ENCODE assay signal across 1 cellular context in the genomic region with DNA sequence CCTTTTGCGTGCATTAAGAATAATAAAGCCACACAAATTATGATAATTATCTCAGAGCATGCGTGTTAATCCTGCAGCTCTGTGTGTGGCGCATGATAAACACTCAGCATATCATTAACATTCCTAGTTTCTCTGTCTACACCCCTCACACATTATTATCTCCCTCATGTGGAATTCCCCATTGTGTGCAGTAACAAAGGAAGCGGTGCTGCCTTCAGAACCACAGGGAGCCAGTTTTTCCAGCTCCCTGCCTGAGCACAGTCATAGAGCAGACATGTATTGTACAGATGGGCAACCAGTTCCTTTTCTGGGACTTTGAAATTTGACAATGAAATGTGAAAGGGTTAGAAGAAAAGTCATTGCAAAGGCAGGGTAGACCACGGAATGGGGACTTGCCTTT.
TF ChIP-seq lines count a peak whose summit lies in the region.

No MANE protein-coding gene starts in this region.

TF ChIP-seq in GM23338, 12 proteins besides CTCF, POLR2A, EP300 and RAD21 (continued from another document):
- TF ChIP-seq, protein P1, sequence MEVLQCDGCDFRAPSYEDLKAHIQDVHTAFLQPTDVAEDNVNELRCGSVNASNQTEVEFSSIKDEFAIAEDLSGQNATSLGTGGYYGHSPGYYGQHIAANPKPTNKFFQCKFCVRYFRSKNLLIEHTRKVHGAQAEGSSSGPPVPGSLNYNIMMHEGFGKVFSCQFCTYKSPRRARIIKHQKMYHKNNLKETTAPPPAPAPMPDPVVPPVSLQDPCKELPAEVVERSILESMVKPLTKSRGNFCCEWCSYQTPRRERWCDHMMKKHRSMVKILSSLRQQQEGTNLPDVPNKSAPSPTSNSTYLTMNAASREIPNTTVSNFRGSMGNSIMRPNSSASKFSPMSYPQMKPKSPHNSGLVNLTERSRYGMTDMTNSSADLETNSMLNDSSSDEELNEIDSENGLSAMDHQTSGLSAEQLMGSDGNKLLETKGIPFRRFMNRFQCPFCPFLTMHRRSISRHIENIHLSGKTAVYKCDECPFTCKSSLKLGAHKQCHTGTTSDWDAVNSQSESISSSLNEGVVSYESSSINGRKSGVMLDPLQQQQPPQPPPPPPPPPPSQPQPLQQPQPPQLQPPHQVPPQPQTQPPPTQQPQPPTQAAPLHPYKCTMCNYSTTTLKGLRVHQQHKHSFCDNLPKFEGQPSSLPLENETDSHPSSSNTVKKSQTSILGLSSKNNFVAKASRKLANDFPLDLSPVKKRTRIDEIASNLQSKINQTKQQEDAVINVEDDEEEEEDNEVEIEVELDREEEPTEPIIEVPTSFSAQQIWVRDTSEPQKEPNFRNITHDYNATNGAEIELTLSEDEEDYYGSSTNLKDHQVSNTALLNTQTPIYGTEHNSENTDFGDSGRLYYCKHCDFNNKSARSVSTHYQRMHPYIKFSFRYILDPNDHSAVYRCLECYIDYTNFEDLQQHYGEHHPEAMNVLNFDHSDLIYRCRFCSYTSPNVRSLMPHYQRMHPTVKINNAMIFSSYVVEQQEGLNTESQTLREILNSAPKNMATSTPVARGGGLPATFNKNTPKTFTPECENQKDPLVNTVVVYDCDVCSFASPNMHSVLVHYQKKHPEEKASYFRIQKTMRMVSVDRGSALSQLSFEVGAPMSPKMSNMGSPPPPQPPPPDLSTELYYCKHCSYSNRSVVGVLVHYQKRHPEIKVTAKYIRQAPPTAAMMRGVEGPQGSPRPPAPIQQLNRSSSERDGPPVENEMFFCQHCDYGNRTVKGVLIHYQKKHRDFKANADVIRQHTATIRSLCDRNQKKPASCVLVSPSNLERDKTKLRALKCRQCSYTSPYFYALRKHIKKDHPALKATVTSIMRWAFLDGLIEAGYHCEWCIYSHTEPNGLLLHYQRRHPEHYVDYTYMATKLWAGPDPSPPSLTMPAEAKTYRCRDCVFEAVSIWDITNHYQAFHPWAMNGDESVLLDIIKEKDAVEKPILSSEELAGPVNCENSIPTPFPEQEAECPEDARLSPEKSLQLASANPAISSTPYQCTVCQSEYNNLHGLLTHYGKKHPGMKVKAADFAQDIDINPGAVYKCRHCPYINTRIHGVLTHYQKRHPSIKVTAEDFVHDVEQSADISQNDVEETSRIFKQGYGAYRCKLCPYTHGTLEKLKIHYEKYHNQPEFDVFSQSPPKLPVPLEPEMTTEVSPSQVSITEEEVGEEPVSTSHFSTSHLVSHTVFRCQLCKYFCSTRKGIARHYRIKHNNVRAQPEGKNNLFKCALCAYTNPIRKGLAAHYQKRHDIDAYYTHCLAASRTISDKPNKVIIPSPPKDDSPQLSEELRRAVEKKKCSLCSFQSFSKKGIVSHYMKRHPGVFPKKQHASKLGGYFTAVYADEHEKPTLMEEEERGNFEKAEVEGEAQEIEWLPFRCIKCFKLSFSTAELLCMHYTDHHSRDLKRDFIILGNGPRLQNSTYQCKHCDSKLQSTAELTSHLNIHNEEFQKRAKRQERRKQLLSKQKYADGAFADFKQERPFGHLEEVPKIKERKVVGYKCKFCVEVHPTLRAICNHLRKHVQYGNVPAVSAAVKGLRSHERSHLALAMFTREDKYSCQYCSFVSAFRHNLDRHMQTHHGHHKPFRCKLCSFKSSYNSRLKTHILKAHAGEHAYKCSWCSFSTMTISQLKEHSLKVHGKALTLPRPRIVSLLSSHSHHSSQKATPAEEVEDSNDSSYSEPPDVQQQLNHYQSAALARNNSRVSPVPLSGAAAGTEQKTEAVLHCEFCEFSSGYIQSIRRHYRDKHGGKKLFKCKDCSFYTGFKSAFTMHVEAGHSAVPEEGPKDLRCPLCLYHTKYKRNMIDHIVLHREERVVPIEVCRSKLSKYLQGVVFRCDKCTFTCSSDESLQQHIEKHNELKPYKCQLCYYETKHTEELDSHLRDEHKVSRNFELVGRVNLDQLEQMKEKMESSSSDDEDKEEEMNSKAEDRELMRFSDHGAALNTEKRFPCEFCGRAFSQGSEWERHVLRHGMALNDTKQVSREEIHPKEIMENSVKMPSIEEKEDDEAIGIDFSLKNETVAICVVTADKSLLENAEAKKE (CRISPR knock-in tag; IDR thresholded peaks at IDR 0.05) = no peak
- TF ChIP-seq, protein P2, sequence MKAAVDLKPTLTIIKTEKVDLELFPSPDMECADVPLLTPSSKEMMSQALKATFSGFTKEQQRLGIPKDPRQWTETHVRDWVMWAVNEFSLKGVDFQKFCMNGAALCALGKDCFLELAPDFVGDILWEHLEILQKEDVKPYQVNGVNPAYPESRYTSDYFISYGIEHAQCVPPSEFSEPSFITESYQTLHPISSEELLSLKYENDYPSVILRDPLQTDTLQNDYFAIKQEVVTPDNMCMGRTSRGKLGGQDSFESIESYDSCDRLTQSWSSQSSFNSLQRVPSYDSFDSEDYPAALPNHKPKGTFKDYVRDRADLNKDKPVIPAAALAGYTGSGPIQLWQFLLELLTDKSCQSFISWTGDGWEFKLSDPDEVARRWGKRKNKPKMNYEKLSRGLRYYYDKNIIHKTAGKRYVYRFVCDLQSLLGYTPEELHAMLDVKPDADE (IDR thresholded peaks at IDR 0.05) = no peak
- TF ChIP-seq CREB1 (CRISPR knock-in tag; IDR thresholded peaks at IDR 0.05; ENCODE audit: low read depth) (no peak), POLR2AphosphoS5 (IDR thresholded peaks at IDR 0.05; ENCODE audit: low read depth) (no peak), JUNB (IDR thresholded peaks at IDR 0.05; ENCODE audit: unreplicated experiment) (no peak), STAT1 (IDR thresholded peaks at IDR 0.05; ENCODE audit: unreplicated experiment) (no peak), NANOG (IDR thresholded peaks at IDR 0.05; ENCODE audit: borderline replicate concordance) (no peak), EZH2phosphoT487 (IDR thresholded peaks at IDR 0.05; ENCODE audit: unreplicated experiment) (no peak)
- TF ChIP-seq, protein P3, sequence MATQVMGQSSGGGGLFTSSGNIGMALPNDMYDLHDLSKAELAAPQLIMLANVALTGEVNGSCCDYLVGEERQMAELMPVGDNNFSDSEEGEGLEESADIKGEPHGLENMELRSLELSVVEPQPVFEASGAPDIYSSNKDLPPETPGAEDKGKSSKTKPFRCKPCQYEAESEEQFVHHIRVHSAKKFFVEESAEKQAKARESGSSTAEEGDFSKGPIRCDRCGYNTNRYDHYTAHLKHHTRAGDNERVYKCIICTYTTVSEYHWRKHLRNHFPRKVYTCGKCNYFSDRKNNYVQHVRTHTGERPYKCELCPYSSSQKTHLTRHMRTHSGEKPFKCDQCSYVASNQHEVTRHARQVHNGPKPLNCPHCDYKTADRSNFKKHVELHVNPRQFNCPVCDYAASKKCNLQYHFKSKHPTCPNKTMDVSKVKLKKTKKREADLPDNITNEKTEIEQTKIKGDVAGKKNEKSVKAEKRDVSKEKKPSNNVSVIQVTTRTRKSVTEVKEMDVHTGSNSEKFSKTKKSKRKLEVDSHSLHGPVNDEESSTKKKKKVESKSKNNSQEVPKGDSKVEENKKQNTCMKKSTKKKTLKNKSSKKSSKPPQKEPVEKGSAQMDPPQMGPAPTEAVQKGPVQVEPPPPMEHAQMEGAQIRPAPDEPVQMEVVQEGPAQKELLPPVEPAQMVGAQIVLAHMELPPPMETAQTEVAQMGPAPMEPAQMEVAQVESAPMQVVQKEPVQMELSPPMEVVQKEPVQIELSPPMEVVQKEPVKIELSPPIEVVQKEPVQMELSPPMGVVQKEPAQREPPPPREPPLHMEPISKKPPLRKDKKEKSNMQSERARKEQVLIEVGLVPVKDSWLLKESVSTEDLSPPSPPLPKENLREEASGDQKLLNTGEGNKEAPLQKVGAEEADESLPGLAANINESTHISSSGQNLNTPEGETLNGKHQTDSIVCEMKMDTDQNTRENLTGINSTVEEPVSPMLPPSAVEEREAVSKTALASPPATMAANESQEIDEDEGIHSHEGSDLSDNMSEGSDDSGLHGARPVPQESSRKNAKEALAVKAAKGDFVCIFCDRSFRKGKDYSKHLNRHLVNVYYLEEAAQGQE (IDR thresholded peaks at IDR 0.05; ENCODE audit: unreplicated experiment) = no peak
